In the genomic region with DNA sequence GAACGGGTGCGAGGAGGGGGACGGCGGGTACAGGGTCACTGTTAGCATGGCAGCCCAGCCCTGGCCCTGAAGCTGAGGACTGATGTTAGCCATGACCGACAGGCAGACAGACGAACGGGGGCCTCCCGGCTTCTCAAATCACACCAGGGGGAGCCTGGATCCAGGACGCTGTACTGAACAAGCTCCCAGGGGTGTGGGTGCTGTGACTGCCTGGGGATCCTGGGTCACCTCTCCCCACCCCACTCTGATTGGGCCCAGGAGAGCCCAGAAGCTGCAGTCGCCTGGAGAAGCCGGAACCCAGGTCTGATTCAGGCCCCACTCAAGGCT, we compare ENCODE assay signal across 14 cellular contexts. TPM values are rescaled to one million over a fixed set of nuclear protein-coding genes. Genes with fewer than 3 reads are reported as not detected.
DNase-seq lines count a peak whose midpoint lies in the region; ATAC-seq and TF ChIP-seq lines count a peak whose summit lies in the region.
"Had no signal": no experiment of that assay in that cellular context is flagged by ENCODE, and none has a peak within 500 bp of the region (broad histone marks: within the 10 kb centered on the region; RNA-seq: fewer than 3 reads in every experiment).

No MANE protein-coding gene starts in this region.

- H3K36me3 ChIP-seq in left ventricle myocardium inferior (no peaks in the 10 kb centered on the region), psoas muscle (ENCODE audit: insufficient read depth in 1 of 2, low read depth in 1 of 2) (no peaks in the 10 kb centered on the region)

- 88 to 96% (median 91%) methylated on average over 7 to 11 of the region's 11 CpGs for WGBS in psoas muscle, 3 donors

- peak; percentile 26 for DNase-seq in cardiac septum (ENCODE audit: low spot score)
- DNase-seq in left ventricle myocardium inferior = no peak
- DNase-seq in coronary artery (ENCODE audit: low spot score) = peak; percentile 46
- peak; percentile 2 to 20 for DNase-seq in left colon
- DNase-seq in psoas muscle = peak; percentile 11 to 49
- DNase-seq in NCI-H1417 treated with DMSO at 0.1 percent for 48 hours (lab: John Stamatoyannopoulos, UW) = no peak
- DNase-seq in erythroblast (lab: John Stamatoyannopoulos, UW) = no peak
- DNase-seq: CD8-positive, alpha-beta T cell; COR-L47; DMS153; DND-41; GDM1 had no signal

- no peaks in the 10 kb centered on the region for H3K9me3 ChIP-seq in left ventricle myocardium inferior (replicated peaks)
- no peaks in the 10 kb centered on the region for H3K9me3 ChIP-seq in psoas muscle

- H3K4me1 ChIP-seq in left ventricle myocardium inferior = no peaks in the 10 kb centered on the region
- H3K4me1 ChIP-seq in psoas muscle = no peaks in the 10 kb centered on the region

- TF ChIP-seq CTCF in left ventricle myocardium inferior (IDR thresholded peaks at IDR 0.05; ENCODE audit: borderline replicate concordance) (no peak), coronary artery (IDR thresholded peaks at IDR 0.05) (no peak), psoas muscle (IDR thresholded peaks at IDR 0.05) (no peak)

- peaks cover 4% of the 10 kb centered on the region for H3K27me3 ChIP-seq in left ventricle myocardium inferior (ENCODE audit: low read depth)
- no peaks in the 10 kb centered on the region for H3K27me3 ChIP-seq in psoas muscle (ENCODE audit: insufficient read depth in 3 of 3, low read length in 2 of 3)

- H3K27ac ChIP-seq in left ventricle myocardium inferior (replicated peaks) = no peak overlapping the region
- H3K27ac ChIP-seq in coronary artery = no peak overlapping the region
- H3K27ac ChIP-seq in psoas muscle = no peak overlapping the region
- H3K27ac ChIP-seq: HL-60 had no signal

- no peak overlapping the region for H3K4me3 ChIP-seq in left ventricle myocardium inferior
- H3K4me3 ChIP-seq in coronary artery = no peak overlapping the region
- no peak overlapping the region for H3K4me3 ChIP-seq in psoas muscle

- intact Hi-C loops in cardiac septum (cut with DNase I) (no loop called here), left ventricle myocardium inferior (cut with micrococcal nuclease) (no loop called here), left colon (cut with DNase I, micrococcal nuclease) (no loop called here), psoas muscle (cut with DNase I) (no loop called here)

- no peak for TF ChIP-seq POLR2A in erythroblast (IDR thresholded peaks at IDR 0.05; ENCODE audit: low read length)

- ATAC-seq in left colon (no peak), psoas muscle (no peak)
- ATAC-seq: CD8-positive, alpha-beta T cell; HCT116 had no signal

RNA-seq across cellular contexts. Expression of gene BEGAIN, which starts 47.9 kb away (rescaled TPM):
- total RNA-seq in cardiac septum (1.2 TPM), left ventricle myocardium inferior (1.9 TPM), left colon (1 to 10 TPM; 1.4 to 2.0 TPM), psoas muscle (1 to 10 TPM in 2 of 4 donors, under 1 TPM in 2; 0.13 to 1.0 (median 0.91) TPM)
- polyA plus RNA-seq in psoas muscle = under 1 TPM in 2 of 3 donors, not detected in 1; 0.08 to 0.14 TPM

Comparison
In these comparisons a context has a peak if more than half of its experiments do, and no peak if none do; other contexts are left out.
1. DNase-seq: peak in cardiac septum (single experiment), coronary artery (single experiment), left colon (2 of 2) and psoas muscle (2 of 2); none in left ventricle myocardium inferior (single experiment), NCI-H1417 treated with DMSO at 0.1 percent for 48 hours (single experiment) and erythroblast (0 of 2).